ENCODE assay signal across 9 cellular contexts in the genomic region with DNA sequence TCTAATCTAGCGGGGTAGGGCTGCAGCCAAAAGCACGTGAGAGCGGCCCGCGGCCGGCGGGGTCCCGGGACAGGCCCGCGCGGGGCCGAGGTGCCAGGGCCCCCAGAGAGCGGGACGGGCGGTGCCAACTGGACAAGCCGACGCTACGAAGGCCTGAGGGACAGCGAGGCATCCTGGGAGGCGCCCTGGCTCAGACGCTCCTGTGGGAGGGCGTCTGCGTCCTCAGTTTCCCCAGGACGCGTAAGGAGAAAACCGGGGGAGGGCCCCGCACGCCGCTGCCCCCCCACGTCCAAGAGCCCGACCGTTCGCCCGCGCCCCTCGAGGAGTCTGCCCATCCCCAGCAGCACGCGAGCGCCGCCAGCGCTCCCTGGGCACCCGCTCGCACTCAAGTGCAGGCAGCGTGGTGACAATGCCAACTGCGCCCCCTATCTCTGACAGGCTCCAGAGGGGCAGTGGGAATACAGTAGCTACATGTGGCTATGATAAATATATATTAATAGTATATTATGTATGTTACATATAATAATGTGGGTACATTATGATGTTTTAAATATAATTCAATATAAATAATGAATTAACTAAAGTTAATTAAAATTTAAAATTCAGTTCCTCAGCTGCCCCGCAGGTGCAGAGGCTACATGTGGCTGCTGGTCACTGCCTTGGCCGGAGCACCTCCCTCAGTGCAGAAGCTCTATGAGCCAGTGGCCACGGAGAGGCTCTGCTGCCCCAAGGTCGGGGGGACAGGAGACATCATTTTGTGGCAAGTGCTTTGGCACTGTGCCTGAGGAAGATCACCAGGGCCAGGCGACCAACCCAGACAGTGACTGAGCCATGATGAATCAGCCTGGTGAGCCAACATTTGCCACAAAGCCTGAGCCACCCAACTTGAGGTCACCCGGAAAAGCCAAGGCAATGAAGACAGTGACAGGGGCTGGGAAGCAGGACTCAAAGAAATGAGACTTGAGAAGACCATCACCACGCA. TPM values are rescaled to one million over a fixed set of nuclear protein-coding genes. Genes with fewer than 3 reads are reported as not detected.
DNase-seq lines count a peak whose midpoint lies in the region; ATAC-seq and TF ChIP-seq lines count a peak whose summit lies in the region.
"Had no signal": no experiment of that assay in that cellular context is flagged by ENCODE, and none has a peak within 500 bp of the region (broad histone marks: within the 10 kb centered on the region; RNA-seq: fewer than 3 reads in every experiment).

No MANE protein-coding gene starts in this region.

- H3K27ac Mint-ChIP-seq in chondrocyte (ENCODE audit: unreplicated experiment): no peak overlapping the region
- H3K27ac Mint-ChIP-seq: natural killer cell treated with Interleukin-12 subunit alpha and Interleukin-12 subunit beta and Interleukin-15 and Interleukin-18, amount 100 ng/mL, for 72 hours had no signal

- DNase-seq in GM06990 (ENCODE audit: extremely low read depth, insufficient read length): peak; percentile 33
- peak; percentile 81 for DNase-seq in RPMI7951 (ENCODE audit: low read depth)
- DNase-seq in chondrocyte (ENCODE audit: low spot score): no peak
- no peak for DNase-seq in left lobe of liver (ENCODE audit: low spot score)
- DNase-seq in stimulated activated CD8-positive, alpha-beta memory T cell treated with anti-CD3 and anti-CD28 coated beads, Interleukin-15, amount 100 ng/mL, for 1 hour (ENCODE audit: low read depth): peak; percentile 44

- peak overlapping the region; percentile 41 for H3K4me3 Mint-ChIP-seq in chondrocyte (ENCODE audit: unreplicated experiment)
- H3K4me3 Mint-ChIP-seq: natural killer cell treated with Interleukin-12 subunit alpha and Interleukin-12 subunit beta and Interleukin-15 and Interleukin-18, amount 100 ng/mL, for 72 hours had no signal

- ATAC-seq in left lobe of liver (peak; percentile 43), HG02571 (IDR thresholded peaks at IDR 0.05; ENCODE audit: unreplicated experiment) (no peak), HG02588 (IDR thresholded peaks at IDR 0.05; ENCODE audit: unreplicated experiment) (no peak), GM18517 (IDR thresholded peaks at IDR 0.05; ENCODE audit: unreplicated experiment) (no peak)

- H3K27me3 ChIP-seq in GM06990 (replicated peaks; ENCODE audit: control insufficient read depth, insufficient read depth, low read length): no peaks in the 10 kb centered on the region

- H3K27me3 Mint-ChIP-seq in chondrocyte (ENCODE audit: low read depth): no peaks in the 10 kb centered on the region
- H3K27me3 Mint-ChIP-seq: natural killer cell treated with Interleukin-12 subunit alpha and Interleukin-12 subunit beta and Interleukin-15 and Interleukin-18, amount 100 ng/mL, for 72 hours had no signal

- H3K36me3 Mint-ChIP-seq in chondrocyte (ENCODE audit: low read depth): peaks cover 8% of the 10 kb centered on the region

- H3K4me3 ChIP-seq in GM06990 (replicated peaks; ENCODE audit: low read depth, low read length): no peak overlapping the region

- H3K4me1 Mint-ChIP-seq in chondrocyte (ENCODE audit: low read depth): peaks cover 7% of the 10 kb centered on the region

- peak; percentile 46 for TF ChIP-seq CTCF in GM06990 (IDR thresholded peaks at IDR 0.05; ENCODE audit: insufficient read depth, low read length, poor library complexity, severe bottlenecking)
- TF ChIP-seq CTCF in chondrocyte (IDR thresholded peaks at IDR 0.05): peak; percentile 82

- peaks cover 8% of the 10 kb centered on the region for H3K9me3 Mint-ChIP-seq in chondrocyte (ENCODE audit: low read depth)

- no peaks in the 10 kb centered on the region for H3K36me3 ChIP-seq in GM06990 (ENCODE audit: control insufficient read depth, insufficient read depth, low read length)

RNA-seq across cellular contexts. Expression of a gene that starts 5.5 kb away (rescaled TPM):
- total RNA-seq in RPMI7951 (2014; rRNA removed; shearing (Covaris generic)): 8.5 and 9.3 TPM in 2 replicates
- total RNA-seq in chondrocyte: 5.1 to 7.2 TPM (median 7.1 TPM) in 3 replicates
- 3.7 TPM for total RNA-seq in left lobe of liver

RNA-seq across cellular contexts. Expression of a gene that starts 20.5 kb away (rescaled TPM):
- 3.3 and 3.8 TPM in 2 replicates for total RNA-seq in RPMI7951 (2014; rRNA removed; shearing (Covaris generic))
- total RNA-seq in chondrocyte: 75.3 to 173 TPM (median 171 TPM) in 3 replicates
- total RNA-seq in left lobe of liver: 31.0 TPM
- total RNA-seq: natural killer cell treated with Interleukin-12 subunit alpha and Interleukin-12 subunit beta and Interleukin-15 and Interleukin-18, amount 100 ng/mL, for 72 hours had no signal

RNA-seq across cellular contexts. Expression of a gene that starts 49.8 kb away (rescaled TPM):
- total RNA-seq in RPMI7951 (2014; rRNA removed; shearing (Covaris generic)): 0.29 and 0.84 TPM in 2 replicates
- total RNA-seq in chondrocyte (not detected in 3 replicates), left lobe of liver (not detected)
- total RNA-seq: natural killer cell treated with Interleukin-12 subunit alpha and Interleukin-12 subunit beta and Interleukin-15 and Interleukin-18, amount 100 ng/mL, for 72 hours had no signal

Comparison
In these comparisons a context has a peak if more than half of its experiments do, and no peak if none do; other contexts are left out.
1. DNase-seq: peak in GM06990 (single experiment), RPMI7951 (single experiment) and stimulated activated CD8-positive, alpha-beta memory T cell treated with anti-CD3 and anti-CD28 coated beads, Interleukin-15, amount 100 ng/mL, for 1 hour (single experiment); none in chondrocyte (single experiment) and left lobe of liver (single experiment).